20 cellular contexts compared by ENCODE assay signal in genomic region chr14:81408595-81408994, GRCh38. TPM values are rescaled to one million over a fixed set of nuclear protein-coding genes. Genes with fewer than 3 reads are reported as not detected.
"Had no signal": no experiment of that assay in that cellular context is flagged by ENCODE, and none has a peak within 500 bp of the region (broad histone marks: within the 10 kb centered on the region; RNA-seq: fewer than 3 reads in every experiment).

No MANE protein-coding gene starts in this region.

- H3K27ac ChIP-seq: cardiac muscle cell, tibial nerve had no signal

- DNase-seq: activated CD4-positive, alpha-beta T cell treated with anti-CD3 and anti-CD28 coated beads for 36 hours; activated CD4-positive, alpha-beta T cell treated with anti-CD3 and anti-CD28 coated beads, Interleukin-2, amount 50 U/mL, for 48 hours; activated naive CD8-positive, alpha-beta T cell treated with anti-CD3 and anti-CD28 coated beads, Interleukin-2, amount 10 ng/mL, durations not matched to agents 7 days and 5 days; amygdala; dermis blood vessel endothelial cell; effector memory CD4-positive, alpha-beta T cell; foreskin melanocyte; midbrain; occipital lobe; posterior cingulate gyrus; stimulated activated CD4-positive, alpha-beta T cell treated with anti-CD3 and anti-CD28 coated beads, Interleukin-2, amount 100 ng/mL, for 24 hours; stimulated activated naive CD4-positive, alpha-beta T cell treated with Interleukin-2 at 50 U/mL for 16 hours had no signal

- H3K4me1 Mint-ChIP-seq: activated CD4-positive, alpha-beta T cell treated with anti-CD3 and anti-CD28 coated beads for 36 hours; activated naive CD8-positive, alpha-beta T cell treated with anti-CD3 and anti-CD28 coated beads, Interleukin-2, amount 10 ng/mL, durations not matched to agents 7 days and 5 days had no signal

- H3K36me3 Mint-ChIP-seq: activated naive CD8-positive, alpha-beta T cell treated with anti-CD3 and anti-CD28 coated beads, Interleukin-2, amount 10 ng/mL, durations not matched to agents 7 days and 5 days had no signal

- H3K4me3 ChIP-seq: cardiac muscle cell, lung, tibial nerve had no signal

- H3K36me3 ChIP-seq: cardiac muscle cell, tibial nerve had no signal

- H3K9me3 ChIP-seq: tibial nerve had no signal

- H3K4me3 Mint-ChIP-seq: activated CD4-positive, alpha-beta T cell treated with anti-CD3 and anti-CD28 coated beads for 36 hours; activated naive CD8-positive, alpha-beta T cell treated with anti-CD3 and anti-CD28 coated beads, Interleukin-2, amount 10 ng/mL, durations not matched to agents 7 days and 5 days; activated T-helper 1 cell treated with anti-CD3 and anti-CD28 coated beads, Interleukin-12 subunit alpha, Interleukin-12 subunit beta, Interleukin-2, Interleukin-4 antibody, amounts not matched to agents 30 ng/mL and 10 ng/mL and 1 ng/mL, durations not matched to agents 14 hours and 24 hours and 36 hours; WTC11 had no signal

- ATAC-seq: activated CD4-positive, alpha-beta T cell treated with anti-CD3 and anti-CD28 coated beads for 36 hours; left lobe of liver; WTC11 had no signal

- H3K9me3 Mint-ChIP-seq: activated naive CD8-positive, alpha-beta T cell treated with anti-CD3 and anti-CD28 coated beads, Interleukin-2, amount 10 ng/mL, durations not matched to agents 7 days and 5 days; activated T-helper 1 cell treated with anti-CD3 and anti-CD28 coated beads, Interleukin-12 subunit alpha, Interleukin-12 subunit beta, Interleukin-2, Interleukin-4 antibody, amounts not matched to agents 30 ng/mL and 10 ng/mL and 1 ng/mL, durations not matched to agents 14 hours and 24 hours and 36 hours; WTC11 had no signal

- H3K27ac Mint-ChIP-seq: activated CD4-positive, alpha-beta T cell treated with anti-CD3 and anti-CD28 coated beads for 36 hours; activated naive CD8-positive, alpha-beta T cell treated with anti-CD3 and anti-CD28 coated beads, Interleukin-2, amount 10 ng/mL, durations not matched to agents 7 days and 5 days; activated T-helper 1 cell treated with anti-CD3 and anti-CD28 coated beads, Interleukin-12 subunit alpha, Interleukin-12 subunit beta, Interleukin-2, Interleukin-4 antibody, amounts not matched to agents 30 ng/mL and 10 ng/mL and 1 ng/mL, durations not matched to agents 14 hours and 24 hours and 36 hours; WTC11 had no signal

- H3K27me3 ChIP-seq: cardiac muscle cell, tibial nerve had no signal

RNA-seq across cellular contexts. Expression of gene STON2, which starts 8.5 kb away (rescaled TPM):
- total RNA-seq: activated naive CD8-positive, alpha-beta T cell treated with anti-CD3 and anti-CD28 coated beads, Interleukin-2, amount 10 ng/mL, durations not matched to agents 7 days and 5 days; endothelial cell of umbilical vein; T-helper 2 cell treated with Interferon-gamma antibody and Interleukin-4, amounts not matched to agents 100 ng/mL and 5 ng/mL, for 36 hours had no signal
